Comparison of ENCODE assay signal across 1 cellular context in the genomic region with DNA sequence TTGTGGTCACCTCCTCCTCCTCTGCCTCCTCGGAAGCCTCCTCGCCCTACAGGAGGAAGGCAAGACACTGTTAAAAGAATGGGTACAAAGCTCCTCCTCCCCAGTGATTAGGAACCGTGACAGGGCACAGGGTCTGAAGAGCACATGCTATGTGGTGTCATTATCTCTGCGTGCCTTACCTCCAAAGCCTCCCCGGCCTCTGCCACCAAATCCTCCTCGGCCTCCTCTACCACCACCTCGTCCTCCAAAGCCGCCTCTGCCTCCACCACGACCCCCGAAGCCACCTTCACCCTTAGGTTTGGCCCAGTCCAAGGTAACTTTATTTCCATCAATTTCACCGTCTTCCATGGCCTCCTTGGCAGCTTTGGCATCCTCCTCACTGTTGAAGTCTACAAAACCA.
TF ChIP-seq lines count a peak whose summit lies in the region.

No MANE protein-coding gene starts in this region.

TF ChIP-seq in SK-N-SH, 30 proteins besides CTCF, POLR2A, EP300 and RAD21:
- TF ChIP-seq TAF1 (IDR thresholded peaks at IDR 0.05; ENCODE audit: borderline replicate concordance, low read depth, low read length) (no peak), FOXM1 (IDR thresholded peaks at IDR 0.05; ENCODE audit: low read depth) (no peak), POLR2AphosphoS5 (IDR thresholded peaks at IDR 0.05; ENCODE audit: low read depth, low read length) (no peak), CHD2 (IDR thresholded peaks at IDR 0.05; ENCODE audit: low read length, partially characterized antibody) (no peak)
- TF ChIP-seq, protein P1, sequence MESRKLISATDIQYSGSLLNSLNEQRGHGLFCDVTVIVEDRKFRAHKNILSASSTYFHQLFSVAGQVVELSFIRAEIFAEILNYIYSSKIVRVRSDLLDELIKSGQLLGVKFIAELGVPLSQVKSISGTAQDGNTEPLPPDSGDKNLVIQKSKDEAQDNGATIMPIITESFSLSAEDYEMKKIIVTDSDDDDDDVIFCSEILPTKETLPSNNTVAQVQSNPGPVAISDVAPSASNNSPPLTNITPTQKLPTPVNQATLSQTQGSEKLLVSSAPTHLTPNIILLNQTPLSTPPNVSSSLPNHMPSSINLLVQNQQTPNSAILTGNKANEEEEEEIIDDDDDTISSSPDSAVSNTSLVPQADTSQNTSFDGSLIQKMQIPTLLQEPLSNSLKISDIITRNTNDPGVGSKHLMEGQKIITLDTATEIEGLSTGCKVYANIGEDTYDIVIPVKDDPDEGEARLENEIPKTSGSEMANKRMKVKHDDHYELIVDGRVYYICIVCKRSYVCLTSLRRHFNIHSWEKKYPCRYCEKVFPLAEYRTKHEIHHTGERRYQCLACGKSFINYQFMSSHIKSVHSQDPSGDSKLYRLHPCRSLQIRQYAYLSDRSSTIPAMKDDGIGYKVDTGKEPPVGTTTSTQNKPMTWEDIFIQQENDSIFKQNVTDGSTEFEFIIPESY (IDR thresholded peaks at IDR 0.05; ENCODE audit: borderline replicate concordance, low read depth): no peak
- TF ChIP-seq, protein P2, sequence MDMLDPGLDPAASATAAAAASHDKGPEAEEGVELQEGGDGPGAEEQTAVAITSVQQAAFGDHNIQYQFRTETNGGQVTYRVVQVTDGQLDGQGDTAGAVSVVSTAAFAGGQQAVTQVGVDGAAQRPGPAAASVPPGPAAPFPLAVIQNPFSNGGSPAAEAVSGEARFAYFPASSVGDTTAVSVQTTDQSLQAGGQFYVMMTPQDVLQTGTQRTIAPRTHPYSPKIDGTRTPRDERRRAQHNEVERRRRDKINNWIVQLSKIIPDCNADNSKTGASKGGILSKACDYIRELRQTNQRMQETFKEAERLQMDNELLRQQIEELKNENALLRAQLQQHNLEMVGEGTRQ (IDR thresholded peaks at IDR 0.05; ENCODE audit: borderline replicate concordance, low read depth, low read length): no peak
